Comparison of ENCODE assay signal across 12 cellular contexts in genomic region chr11:2806351-2807058, GRCh38.
A peak's percentile ranks its signal among the peaks of the same experiment; 100 is the strongest.
DNase-seq lines count a peak whose midpoint lies in the region; ATAC-seq, FAIRE-seq and TF ChIP-seq lines count a peak whose summit lies in the region.
"Had no signal": no experiment of that assay in that cellular context is flagged by ENCODE, and none has a peak within 500 bp of the region (broad histone marks: within the 10 kb centered on the region; RNA-seq: fewer than 3 reads in every experiment).

No MANE protein-coding gene starts in this region.

- POLR2A ChIA-PET in MCF 10A (lab: Yijun Ruan, JAX) = no interaction called here

- peaks cover 17% of the 10 kb centered on the region for H3K9me3 Mint-ChIP-seq in MCF 10A (ENCODE audit: unreplicated experiment)
- H3K9me3 Mint-ChIP-seq: activated naive CD8-positive, alpha-beta T cell treated with anti-CD3 and anti-CD28 coated beads, Interleukin-2, amount 50 U/mL, for 24 hours had no signal

- no peaks in the 10 kb centered on the region for H3K9me3 ChIP-seq in breast epithelium
- H3K9me3 ChIP-seq in right cardiac atrium (ENCODE audit: control insufficient read depth, low read length) = no peaks in the 10 kb centered on the region
- H3K9me3 ChIP-seq in pancreas = no peaks in the 10 kb centered on the region

- no peak overlapping the region for H3K4me3 Mint-ChIP-seq in MCF 10A (ENCODE audit: unreplicated experiment)
- H3K4me3 Mint-ChIP-seq: activated naive CD8-positive, alpha-beta T cell treated with anti-CD3 and anti-CD28 coated beads, Interleukin-2, amount 50 U/mL, for 24 hours had no signal

- CTCF ChIA-PET in MCF 10A (lab: Yijun Ruan, JAX) = no interaction called here

- H3K36me3 Mint-ChIP-seq in MCF 10A (ENCODE audit: insufficient read depth, unreplicated experiment) = no peaks in the 10 kb centered on the region

- no TSS peak for BruUV-seq in MCF 10A (replicated peaks; lab: Mats Ljungman, UMichigan)

- 77% methylated on average over 26 of the region's 26 CpGs for WGBS in right cardiac atrium
- WGBS in pancreas, 2 donors = 73 to 76% methylated on average over 25 to 26 of the region's 26 CpGs

- no peaks in the 10 kb centered on the region for H3K4me1 Mint-ChIP-seq in MCF 10A (ENCODE audit: insufficient read depth, unreplicated experiment)

- H3K27me3 Mint-ChIP-seq in MCF 10A (ENCODE audit: insufficient read depth, unreplicated experiment) = peaks cover 26% of the 10 kb centered on the region
- H3K27me3 Mint-ChIP-seq: activated naive CD8-positive, alpha-beta T cell treated with anti-CD3 and anti-CD28 coated beads, Interleukin-2, amount 50 U/mL, for 24 hours; naive thymus-derived CD8-positive, alpha-beta T cell had no signal

- no peak overlapping the region for H3K27ac Mint-ChIP-seq in MCF 10A (ENCODE audit: low read depth, unreplicated experiment)
- H3K27ac Mint-ChIP-seq: activated naive CD8-positive, alpha-beta T cell treated with anti-CD3 and anti-CD28 coated beads, Interleukin-2, amount 50 U/mL, for 24 hours had no signal

- H3K27ac ChIP-seq in breast epithelium = peak overlapping the region; percentile 83 to 93
- H3K27ac ChIP-seq in right cardiac atrium (ENCODE audit: low read length) = no peak overlapping the region
- H3K27ac ChIP-seq in pancreas = peak overlapping the region; percentile 31 to 69 (median 43)

- no peaks in the 10 kb centered on the region for H3K27me3 ChIP-seq in breast epithelium
- H3K27me3 ChIP-seq in right cardiac atrium (ENCODE audit: control insufficient read depth, insufficient read depth) = no peaks in the 10 kb centered on the region
- no peaks in the 10 kb centered on the region for H3K27me3 ChIP-seq in pancreas

- DNase-seq in breast epithelium (ENCODE audit: low spot score in 2 of 2) (peak; percentile 26 to 51), MCF 10A (ENCODE audit: unreplicated experiment) (no peak), right cardiac atrium (peak; percentile 16 to 65 (median 49)), pancreas (peak; percentile 6 to 57 (median 23)), NOMO-1 treated with dmso at 0.1 percent for 144 hours (lab: John Stamatoyannopoulos, UW; ENCODE audit: unreplicated experiment) (no peak), occipital lobe (lab: John Stamatoyannopoulos, UW) (no peak), GM19239 (ENCODE audit: insufficient read length, low spot score) (no peak)
- DNase-seq: activated naive CD8-positive, alpha-beta T cell treated with anti-CD3 and anti-CD28 coated beads, Interleukin-2, amount 50 U/mL, for 24 hours; NCI-H524; stimulated activated CD4-positive, alpha-beta T cell treated with anti-CD3 and anti-CD28 coated beads, Interleukin-2, amount 100 ng/mL, for 24 hours had no signal

- no peak for TF ChIP-seq POLR2A in breast epithelium (IDR thresholded peaks at IDR 0.05)

- TF ChIP-seq CTCF in breast epithelium (IDR thresholded peaks at IDR 0.05) = no peak
- TF ChIP-seq CTCF in MCF 10A (IDR thresholded peaks at IDR 0.05; ENCODE audit: unreplicated experiment) = no peak
- no peak for TF ChIP-seq CTCF in pancreas (IDR thresholded peaks at IDR 0.05)

- peaks cover 10 to 16% of the 10 kb centered on the region in 2 donors for H3K4me1 ChIP-seq in breast epithelium
- H3K4me1 ChIP-seq in right cardiac atrium (ENCODE audit: control insufficient read depth, insufficient read depth, low read length) = peaks cover 12% of the 10 kb centered on the region
- no peaks in the 10 kb centered on the region for H3K4me1 ChIP-seq in pancreas

- H3K36me3 ChIP-seq in breast epithelium (no peaks in the 10 kb centered on the region), pancreas (no peaks in the 10 kb centered on the region)

- intact Hi-C loops in breast epithelium (cut with DNase I; ENCODE audit: low total_unique reads) (no loop called here), MCF 10A (cut with micrococcal nuclease) (no loop called here), right cardiac atrium (cut with DNase I) (no loop called here), pancreas (cut with DNase I) (no loop called here)

- no peak for FAIRE-seq in pancreas (lab: Jason Lieb, UNC)
- FAIRE-seq in GM19239 (lab: Jason Lieb, UNC) = no peak

- peak overlapping the region in 2 of 3 donors; percentile 35 to 58 for H3K4me3 ChIP-seq in breast epithelium
- no peak overlapping the region for H3K4me3 ChIP-seq in right cardiac atrium (ENCODE audit: low read length)
- H3K4me3 ChIP-seq in pancreas = no peak overlapping the region

- ATAC-seq in right cardiac atrium = no peak
- peak; percentile 6 to 34 (median 29) for ATAC-seq in pancreas
- no peak for ATAC-seq in HG03175 (IDR thresholded peaks at IDR 0.05; ENCODE audit: unreplicated experiment)
- ATAC-seq: activated naive CD8-positive, alpha-beta T cell treated with anti-CD3 and anti-CD28 coated beads, Interleukin-2, amount 50 U/mL, for 24 hours; naive thymus-derived CD8-positive, alpha-beta T cell had no signal

Comparison
In these comparisons a context has a peak if more than half of its experiments do, and no peak if none do; other contexts are left out.
1. DNase-seq: peak in breast epithelium (2 of 2), right cardiac atrium (3 of 3) and pancreas (6 of 6); none in MCF 10A (single experiment), NOMO-1 treated with dmso at 0.1 percent for 144 hours (single experiment), occipital lobe (single experiment) and GM19239 (single experiment).
2. H3K4me3 ChIP-seq: peak in breast epithelium (2 of 3); none in right cardiac atrium (single experiment) and pancreas (0 of 4).
3. ATAC-seq: peak in pancreas (4 of 4); none in right cardiac atrium (0 of 2) and HG03175 (single experiment).